1 cellular context compared by ENCODE assay signal in genomic region chr17:1629647-1630310, GRCh38.
TF ChIP-seq lines count a peak whose summit lies in the region.

No MANE protein-coding gene starts in this region.

TF ChIP-seq in HEK293, 187 proteins besides CTCF, POLR2A, EP300 and RAD21 (continued from another document):
- TF ChIP-seq, protein P1, sequence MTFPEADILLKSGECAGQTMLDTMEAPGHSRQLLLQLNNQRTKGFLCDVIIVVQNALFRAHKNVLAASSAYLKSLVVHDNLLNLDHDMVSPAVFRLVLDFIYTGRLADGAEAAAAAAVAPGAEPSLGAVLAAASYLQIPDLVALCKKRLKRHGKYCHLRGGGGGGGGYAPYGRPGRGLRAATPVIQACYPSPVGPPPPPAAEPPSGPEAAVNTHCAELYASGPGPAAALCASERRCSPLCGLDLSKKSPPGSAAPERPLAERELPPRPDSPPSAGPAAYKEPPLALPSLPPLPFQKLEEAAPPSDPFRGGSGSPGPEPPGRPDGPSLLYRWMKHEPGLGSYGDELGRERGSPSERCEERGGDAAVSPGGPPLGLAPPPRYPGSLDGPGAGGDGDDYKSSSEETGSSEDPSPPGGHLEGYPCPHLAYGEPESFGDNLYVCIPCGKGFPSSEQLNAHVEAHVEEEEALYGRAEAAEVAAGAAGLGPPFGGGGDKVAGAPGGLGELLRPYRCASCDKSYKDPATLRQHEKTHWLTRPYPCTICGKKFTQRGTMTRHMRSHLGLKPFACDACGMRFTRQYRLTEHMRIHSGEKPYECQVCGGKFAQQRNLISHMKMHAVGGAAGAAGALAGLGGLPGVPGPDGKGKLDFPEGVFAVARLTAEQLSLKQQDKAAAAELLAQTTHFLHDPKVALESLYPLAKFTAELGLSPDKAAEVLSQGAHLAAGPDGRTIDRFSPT (tag by site-specific recombination; IDR thresholded peaks at IDR 0.05): peak; percentile 44; the same call in 1 of the 2 replicates
- TF ChIP-seq, protein P2, sequence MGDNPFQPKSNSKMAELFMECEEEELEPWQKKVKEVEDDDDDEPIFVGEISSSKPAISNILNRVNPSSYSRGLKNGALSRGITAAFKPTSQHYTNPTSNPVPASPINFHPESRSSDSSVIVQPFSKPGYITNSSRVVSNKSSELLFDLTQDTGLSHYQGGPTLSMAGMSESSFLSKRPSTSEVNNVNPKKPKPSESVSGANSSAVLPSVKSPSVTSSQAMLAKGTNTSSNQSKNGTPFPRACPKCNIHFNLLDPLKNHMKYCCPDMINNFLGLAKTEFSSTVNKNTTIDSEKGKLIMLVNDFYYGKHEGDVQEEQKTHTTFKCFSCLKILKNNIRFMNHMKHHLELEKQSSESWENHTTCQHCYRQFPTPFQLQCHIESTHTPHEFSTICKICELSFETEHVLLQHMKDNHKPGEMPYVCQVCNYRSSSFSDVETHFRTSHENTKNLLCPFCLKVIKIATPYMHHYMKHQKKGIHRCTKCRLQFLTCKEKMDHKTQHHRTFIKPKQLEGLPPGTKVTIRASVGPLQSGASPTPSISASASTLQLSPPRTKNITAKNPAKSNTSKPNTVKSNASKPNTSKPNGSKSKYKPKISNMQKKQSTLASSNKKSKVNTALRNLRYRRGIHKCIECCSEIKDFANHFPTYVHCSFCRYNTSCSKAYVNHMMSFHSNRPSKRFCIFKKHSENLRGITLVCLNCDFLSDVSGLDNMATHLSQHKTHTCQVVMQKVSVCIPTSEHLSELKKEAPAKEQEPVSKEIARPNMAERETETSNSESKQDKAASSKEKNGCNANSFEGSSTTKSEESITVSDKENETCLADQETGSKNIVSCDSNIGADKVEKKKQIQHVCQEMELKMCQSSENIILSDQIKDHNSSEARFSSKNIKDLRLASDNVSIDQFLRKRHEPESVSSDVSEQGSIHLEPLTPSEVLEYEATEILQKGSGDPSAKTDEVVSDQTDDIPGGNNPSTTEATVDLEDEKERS (tag by site-specific recombination; IDR thresholded peaks at IDR 0.05): no peak
- TF ChIP-seq, protein P3, sequence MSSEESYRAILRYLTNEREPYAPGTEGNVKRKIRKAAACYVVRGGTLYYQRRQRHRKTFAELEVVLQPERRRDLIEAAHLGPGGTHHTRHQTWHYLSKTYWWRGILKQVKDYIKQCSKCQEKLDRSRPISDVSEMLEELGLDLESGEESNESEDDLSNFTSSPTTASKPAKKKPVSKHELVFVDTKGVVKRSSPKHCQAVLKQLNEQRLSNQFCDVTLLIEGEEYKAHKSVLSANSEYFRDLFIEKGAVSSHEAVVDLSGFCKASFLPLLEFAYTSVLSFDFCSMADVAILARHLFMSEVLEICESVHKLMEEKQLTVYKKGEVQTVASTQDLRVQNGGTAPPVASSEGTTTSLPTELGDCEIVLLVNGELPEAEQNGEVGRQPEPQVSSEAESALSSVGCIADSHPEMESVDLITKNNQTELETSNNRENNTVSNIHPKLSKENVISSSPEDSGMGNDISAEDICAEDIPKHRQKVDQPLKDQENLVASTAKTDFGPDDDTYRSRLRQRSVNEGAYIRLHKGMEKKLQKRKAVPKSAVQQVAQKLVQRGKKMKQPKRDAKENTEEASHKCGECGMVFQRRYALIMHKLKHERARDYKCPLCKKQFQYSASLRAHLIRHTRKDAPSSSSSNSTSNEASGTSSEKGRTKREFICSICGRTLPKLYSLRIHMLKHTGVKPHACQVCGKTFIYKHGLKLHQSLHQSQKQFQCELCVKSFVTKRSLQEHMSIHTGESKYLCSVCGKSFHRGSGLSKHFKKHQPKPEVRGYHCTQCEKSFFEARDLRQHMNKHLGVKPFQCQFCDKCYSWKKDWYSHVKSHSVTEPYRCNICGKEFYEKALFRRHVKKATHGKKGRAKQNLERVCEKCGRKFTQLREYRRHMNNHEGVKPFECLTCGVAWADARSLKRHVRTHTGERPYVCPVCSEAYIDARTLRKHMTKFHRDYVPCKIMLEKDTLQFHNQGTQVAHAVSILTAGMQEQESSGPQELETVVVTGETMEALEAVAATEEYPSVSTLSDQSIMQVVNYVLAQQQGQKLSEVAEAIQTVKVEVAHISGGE (tag by site-specific recombination; conservative IDR thresholded peaks at IDR 0.05; ENCODE audit: low read depth): no peak
- TF ChIP-seq BCL11A (tag by site-specific recombination; IDR thresholded peaks at IDR 0.05; ENCODE audit: low read depth): 0 out of 2 replicates have a peak, but pooled peaks have one; percentile 12
- TF ChIP-seq ZNF707 (tag by site-specific recombination; IDR thresholded peaks at IDR 0.05): no peak
TF ChIP-seq in HEK293: peak in this region for 18.
